In the genomic region with DNA sequence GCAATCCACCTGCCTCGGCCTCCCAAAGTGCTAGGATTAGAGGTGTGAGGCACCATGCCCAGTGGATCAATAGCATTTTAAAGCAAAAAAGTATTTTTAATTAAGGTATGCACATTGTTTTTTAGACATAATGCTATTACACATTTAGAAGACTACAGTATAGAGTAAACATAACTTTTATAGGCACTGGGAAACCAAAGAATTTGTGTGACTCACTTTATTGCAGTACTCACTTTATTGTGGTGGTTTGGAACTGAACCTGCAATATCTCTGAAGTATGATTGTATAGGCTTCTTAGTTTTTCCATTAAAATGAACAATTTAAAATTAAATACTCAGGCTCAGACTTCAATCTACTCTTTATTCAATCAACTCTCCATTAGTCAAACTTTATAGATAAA, we compare ENCODE assay signal across 21 cellular contexts. TPM values are rescaled to one million over a fixed set of nuclear protein-coding genes. Genes with fewer than 3 reads are reported as not detected.
DNase-seq lines count a peak whose midpoint lies in the region; ATAC-seq, FAIRE-seq and TF ChIP-seq lines count a peak whose summit lies in the region.
"Had no signal": no experiment of that assay in that cellular context is flagged by ENCODE, and none has a peak within 500 bp of the region (broad histone marks: within the 10 kb centered on the region; RNA-seq: fewer than 3 reads in every experiment).

No MANE protein-coding gene starts in this region.

- 10 to 82% methylated on average over 1 of the region's 1 CpG for WGBS in body of pancreas, 2 donors

- no peaks in the 10 kb centered on the region for H4K20me1 ChIP-seq in endothelial cell of umbilical vein (replicated peaks; ENCODE audit: control insufficient read depth, extremely low read depth, insufficient read depth, low read length)

- H3K4me3 Mint-ChIP-seq in activated naive CD4-positive, alpha-beta T cell treated with anti-CD3 and anti-CD28 coated beads for 36 hours: no peak overlapping the region
- no peak overlapping the region for H3K4me3 Mint-ChIP-seq in stimulated activated effector memory CD8-positive, alpha-beta T cell treated with anti-CD3 and anti-CD28 coated beads, Interleukin-12 subunit alpha, Interleukin-12 subunit beta, amount 100 ng/mL, for 72 hours
- H3K4me3 Mint-ChIP-seq in progenitor cell of endocrine pancreas (ENCODE audit: low read depth): no peak overlapping the region
- H3K4me3 Mint-ChIP-seq: CD8-positive, alpha-beta T cell; IgD-negative memory B cell had no signal

- no peaks in the 10 kb centered on the region for H3K27me3 Mint-ChIP-seq in activated naive CD4-positive, alpha-beta T cell treated with anti-CD3 and anti-CD28 coated beads for 36 hours (ENCODE audit: low read depth)
- peaks cover 25% of the 10 kb centered on the region for H3K27me3 Mint-ChIP-seq in progenitor cell of endocrine pancreas

- TF ChIP-seq CTCF in endothelial cell of umbilical vein (IDR thresholded peaks at IDR 0.05; ENCODE audit: extremely low read depth in 1 of 2, insufficient read depth in 1 of 2, low read depth in 1 of 2, low read length in 2 of 2): no peak
- no peak for TF ChIP-seq CTCF in progenitor cell of endocrine pancreas (IDR thresholded peaks at IDR 0.05; ENCODE audit: unreplicated experiment)
- no peak for TF ChIP-seq CTCF in body of pancreas (IDR thresholded peaks at IDR 0.05)

- H3K27me3 ChIP-seq in endothelial cell of umbilical vein (ENCODE audit: control insufficient read depth in 2 of 2, insufficient read depth in 2 of 2, low read length in 2 of 2): no peaks in the 10 kb centered on the region
- H3K27me3 ChIP-seq in body of pancreas: no peaks in the 10 kb centered on the region
- H3K27me3 ChIP-seq: adrenal gland, gastrocnemius medialis, Peyer's patch had no signal

- no peaks in the 10 kb centered on the region for H3K36me3 Mint-ChIP-seq in activated naive CD4-positive, alpha-beta T cell treated with anti-CD3 and anti-CD28 coated beads for 36 hours (ENCODE audit: low read depth)
- no peaks in the 10 kb centered on the region for H3K36me3 Mint-ChIP-seq in stimulated activated effector memory CD8-positive, alpha-beta T cell treated with anti-CD3 and anti-CD28 coated beads, Interleukin-12 subunit alpha, Interleukin-12 subunit beta, amount 100 ng/mL, for 72 hours
- no peaks in the 10 kb centered on the region for H3K36me3 Mint-ChIP-seq in progenitor cell of endocrine pancreas (ENCODE audit: insufficient read depth)
- H3K36me3 Mint-ChIP-seq: CD8-positive, alpha-beta T cell; IgD-negative memory B cell had no signal

- no peak overlapping the region for H3K9ac ChIP-seq in endothelial cell of umbilical vein (replicated peaks; ENCODE audit: extremely low read depth, insufficient read depth, low read length)

- H3K79me2 ChIP-seq in endothelial cell of umbilical vein (ENCODE audit: control insufficient read depth, insufficient read depth, low read length): no peaks in the 10 kb centered on the region

- no peak overlapping the region for H3K4me3 ChIP-seq in endothelial cell of umbilical vein (replicated peaks in 1 of 3; ENCODE audit: insufficient read depth in 1 of 3, low read depth in 1 of 3, low read length in 3 of 3)
- no peak overlapping the region for H3K4me3 ChIP-seq in body of pancreas
- H3K4me3 ChIP-seq: adrenal gland, gastrocnemius medialis, Peyer's patch had no signal

- POLR2A ChIA-PET in endothelial cell of umbilical vein (lab: Charles Lee): no interaction called here

- no TSS peak for BruUV-seq in endothelial cell of umbilical vein (replicated peaks; lab: Mats Ljungman, UMichigan)

- H3K4me1 Mint-ChIP-seq in activated naive CD4-positive, alpha-beta T cell treated with anti-CD3 and anti-CD28 coated beads for 36 hours (ENCODE audit: low read depth): peaks cover 47% of the 10 kb centered on the region
- peaks cover 24% of the 10 kb centered on the region for H3K4me1 Mint-ChIP-seq in stimulated activated effector memory CD8-positive, alpha-beta T cell treated with anti-CD3 and anti-CD28 coated beads, Interleukin-12 subunit alpha, Interleukin-12 subunit beta, amount 100 ng/mL, for 72 hours
- no peaks in the 10 kb centered on the region for H3K4me1 Mint-ChIP-seq in progenitor cell of endocrine pancreas (ENCODE audit: low read depth)

- DNase-seq in activated naive CD4-positive, alpha-beta T cell treated with anti-CD3 and anti-CD28 coated beads for 36 hours: no peak
- no peak for DNase-seq in activated naive CD4-positive, alpha-beta T cell treated with Interleukin-2 at 50 U/mL for 16 hours
- DNase-seq in M059J (ENCODE audit: low read depth) (peak; percentile 81), endothelial cell of umbilical vein (ENCODE audit: low read depth, low spot score) (no peak), progenitor cell of endocrine pancreas (ENCODE audit: low spot score, unreplicated experiment) (no peak), body of pancreas (no peak), NCI-H2171 treated with DMSO at 0.1 percent for 48 hours (lab: John Stamatoyannopoulos, UW) (no peak)
- no peak for DNase-seq in stimulated activated effector memory CD8-positive, alpha-beta T cell treated with anti-CD3 and anti-CD28 coated beads, Interleukin-12 subunit alpha, Interleukin-12 subunit beta, amount 100 ng/mL, for 72 hours (ENCODE audit: low spot score in 2 of 2)
- DNase-seq: activated CD4-positive, alpha-beta T cell treated with anti-CD3 and anti-CD28 coated beads, Interleukin-2, amount 50 U/mL, for 48 hours; adrenal gland; CD8-positive, alpha-beta T cell; gastrocnemius medialis; NCI-H2107; NCI-H82; Peyer's patch; stimulated activated CD4-positive, alpha-beta T cell treated with anti-CD3 and anti-CD28 coated beads, Interleukin-2, amount 100 ng/mL, for 48 hours; substantia nigra had no signal

- FAIRE-seq in endothelial cell of umbilical vein (lab: Jason Lieb, UNC): no peak
- FAIRE-seq: endometrium had no signal

- no peak overlapping the region for H2AFZ ChIP-seq in endothelial cell of umbilical vein (ENCODE audit: low read depth, low read length)

- CTCF ChIA-PET in activated naive CD4-positive, alpha-beta T cell treated with anti-CD3 and anti-CD28 coated beads for 36 hours (lab: Charles Lee): interaction anchor here (0.7 to 2.3 kb wide), 3 partner anchors 9 to 89 kb away, joined by 3 to 6 read pairs (median 5); no protein-coding TSS in a partner anchor
- CTCF ChIA-PET in endothelial cell of umbilical vein (lab: Charles Lee): interaction anchor here (0.6 to 12.3 kb wide), 3 partner anchors 10 to 88 kb away, joined by 4 to 235 read pairs (median 4); no protein-coding TSS in a partner anchor

- no peaks in the 10 kb centered on the region for H3K9me1 ChIP-seq in endothelial cell of umbilical vein (replicated peaks; ENCODE audit: control insufficient read depth, extremely low read depth, insufficient read depth, low read length)

- H3K36me3 ChIP-seq in endothelial cell of umbilical vein (ENCODE audit: control insufficient read depth in 2 of 2, extremely low read depth in 1 of 2, insufficient read depth in 2 of 2, low read length in 2 of 2) (no peaks in the 10 kb centered on the region), body of pancreas (replicated peaks in 1 of 2; ENCODE audit: insufficient read depth in 1 of 2, low read depth in 2 of 2) (no peaks in the 10 kb centered on the region)
- H3K36me3 ChIP-seq: adrenal gland, gastrocnemius medialis, Peyer's patch had no signal

- TF ChIP-seq POLR2A in endothelial cell of umbilical vein (IDR thresholded peaks at IDR 0.05; ENCODE audit: low read depth, low read length) (no peak), body of pancreas (IDR thresholded peaks at IDR 0.05) (no peak)

- ATAC-seq in stimulated activated effector memory CD8-positive, alpha-beta T cell treated with anti-CD3 and anti-CD28 coated beads, Interleukin-12 subunit alpha, Interleukin-12 subunit beta, amount 100 ng/mL, for 72 hours: peak; percentile 74
- no peak for ATAC-seq in body of pancreas
- ATAC-seq: CD8-positive, alpha-beta T cell; gastrocnemius medialis had no signal

- intact Hi-C loops in activated naive CD4-positive, alpha-beta T cell treated with anti-CD3 and anti-CD28 coated beads for 36 hours (cut with micrococcal nuclease): no loop called here
- intact Hi-C loops in endothelial cell of umbilical vein (cut with micrococcal nuclease): no loop called here
- intact Hi-C loops in body of pancreas (cut with DNase I): loop anchor here (5.0 kb wide), 2 partner anchors 85 to 140 kb away; no protein-coding TSS in a partner anchor

- H3K9me3 ChIP-seq in endothelial cell of umbilical vein (replicated peaks; ENCODE audit: control insufficient read depth, insufficient read depth, low read length): no peaks in the 10 kb centered on the region
- H3K9me3 ChIP-seq in body of pancreas: no peaks in the 10 kb centered on the region
- H3K9me3 ChIP-seq: adrenal gland, gastrocnemius medialis, Peyer's patch had no signal

- H3K9me3 Mint-ChIP-seq in activated naive CD4-positive, alpha-beta T cell treated with anti-CD3 and anti-CD28 coated beads for 36 hours: peaks cover 2% of the 10 kb centered on the region
- H3K9me3 Mint-ChIP-seq in stimulated activated effector memory CD8-positive, alpha-beta T cell treated with anti-CD3 and anti-CD28 coated beads, Interleukin-12 subunit alpha, Interleukin-12 subunit beta, amount 100 ng/mL, for 72 hours: no peaks in the 10 kb centered on the region
- no peaks in the 10 kb centered on the region for H3K9me3 Mint-ChIP-seq in progenitor cell of endocrine pancreas (ENCODE audit: low read depth)
- H3K9me3 Mint-ChIP-seq: CD8-positive, alpha-beta T cell; IgD-negative memory B cell had no signal

- H3K27ac ChIP-seq in endothelial cell of umbilical vein (ENCODE audit: insufficient read depth, low read depth, low read length) (no peak overlapping the region), body of pancreas (no peak overlapping the region)
- H3K27ac ChIP-seq: adrenal gland, gastrocnemius medialis, Peyer's patch had no signal

- H3K4me2 ChIP-seq in endothelial cell of umbilical vein (ENCODE audit: insufficient read depth, low read length): no peak overlapping the region

- no peaks in the 10 kb centered on the region for H3K4me1 ChIP-seq in endothelial cell of umbilical vein (ENCODE audit: control insufficient read depth, extremely low read depth, insufficient read depth, low read length)
- no peaks in the 10 kb centered on the region for H3K4me1 ChIP-seq in body of pancreas
- H3K4me1 ChIP-seq: adrenal gland, gastrocnemius medialis, Peyer's patch had no signal

- peak overlapping the region; percentile 22 for H3K27ac Mint-ChIP-seq in activated naive CD4-positive, alpha-beta T cell treated with anti-CD3 and anti-CD28 coated beads for 36 hours
- no peak overlapping the region for H3K27ac Mint-ChIP-seq in stimulated activated effector memory CD8-positive, alpha-beta T cell treated with anti-CD3 and anti-CD28 coated beads, Interleukin-12 subunit alpha, Interleukin-12 subunit beta, amount 100 ng/mL, for 72 hours
- no peak overlapping the region for H3K27ac Mint-ChIP-seq in progenitor cell of endocrine pancreas
- H3K27ac Mint-ChIP-seq: CD8-positive, alpha-beta T cell; IgD-negative memory B cell had no signal

- dilution Hi-C loops in endothelial cell of umbilical vein (cut with MboI; ENCODE audit: extremely low pct_ligation_motif_present, low sequenced_read_pairs): no loop called here

RNA-seq across cellular contexts. Expression of gene CD3E, which starts 17.5 kb away (rescaled TPM):
- 100 to 1,000 TPM; 377 to 415 TPM for total RNA-seq in activated naive CD4-positive, alpha-beta T cell treated with anti-CD3 and anti-CD28 coated beads for 36 hours
- total RNA-seq in M059J (2014; rRNA removed; shearing (Covaris generic)): not detected in 2 replicates
- not detected in 2 replicates for total RNA-seq in endothelial cell of umbilical vein
- polyA plus RNA-seq in endothelial cell of umbilical vein: not detected in 2 replicates
- not detected in 2 replicates for polyA plus RNA-seq in endothelial cell of umbilical vein (2011; cell fraction: cytosol; rRNA removed)
- not detected in 2 replicates for polyA plus RNA-seq in endothelial cell of umbilical vein (2011; cell fraction: nucleus; rRNA removed)
- not detected in 2 replicates for polyA plus RNA-seq in endothelial cell of umbilical vein (2012)
- not detected in 2 replicates for polyA minus RNA-seq in endothelial cell of umbilical vein
- not detected for polyA minus RNA-seq in endothelial cell of umbilical vein (2011; cell fraction: cytosol; rRNA and poly(A)+ RNA removed)
- not detected in 2 replicates for polyA minus RNA-seq in endothelial cell of umbilical vein (2011; cell fraction: nucleus; rRNA and poly(A)+ RNA removed)
- not detected in 2 replicates for total RNA-seq in progenitor cell of endocrine pancreas
- 1 to 10 TPM in 1 of 2 donors, under 1 TPM in 1; 0.99 to 3.1 TPM for total RNA-seq in body of pancreas
- total RNA-seq: cerebellum, osteocyte had no signal

RNA-seq across cellular contexts. Expression of gene MPZL2, which starts 22.9 kb away (rescaled TPM):
- 10 to 100 TPM; 25.3 to 28.4 TPM for total RNA-seq in activated naive CD4-positive, alpha-beta T cell treated with anti-CD3 and anti-CD28 coated beads for 36 hours
- 13.6 and 19.6 TPM in 2 replicates for total RNA-seq in M059J (2014; rRNA removed; shearing (Covaris generic))
- total RNA-seq in endothelial cell of umbilical vein: 37.1 and 49.5 TPM in 2 replicates
- 16.5 and 21.0 TPM in 2 replicates for polyA plus RNA-seq in endothelial cell of umbilical vein
- 18.9 and 19.6 TPM in 2 replicates for polyA plus RNA-seq in endothelial cell of umbilical vein (2011; cell fraction: cytosol; rRNA removed)
- polyA plus RNA-seq in endothelial cell of umbilical vein (2011; cell fraction: nucleus; rRNA removed): 36.2 and 38.7 TPM in 2 replicates
- polyA plus RNA-seq in endothelial cell of umbilical vein (2012): 36.1 and 42.0 TPM in 2 replicates
- polyA minus RNA-seq in endothelial cell of umbilical vein: 25.2 and 32.8 TPM in 2 replicates
- 20.5 TPM for polyA minus RNA-seq in endothelial cell of umbilical vein (2011; cell fraction: cytosol; rRNA and poly(A)+ RNA removed)
- polyA minus RNA-seq in endothelial cell of umbilical vein (2011; cell fraction: nucleus; rRNA and poly(A)+ RNA removed): 15.4 and 18.5 TPM in 2 replicates
- 22.4 and 22.9 TPM in 2 replicates for total RNA-seq in progenitor cell of endocrine pancreas
- 10 to 100 TPM; 19.7 to 48.5 TPM for total RNA-seq in body of pancreas
- total RNA-seq: osteocyte had no signal
- polyA plus RNA-seq: IgD-negative memory B cell had no signal

RNA-seq across cellular contexts. Expression of gene MPZL3, which starts 34.8 kb away (rescaled TPM):
- 10 to 100 TPM; 29.3 to 30.5 TPM for total RNA-seq in activated naive CD4-positive, alpha-beta T cell treated with anti-CD3 and anti-CD28 coated beads for 36 hours
- 5.7 and 8.7 TPM in 2 replicates for total RNA-seq in M059J (2014; rRNA removed; shearing (Covaris generic))
- total RNA-seq in endothelial cell of umbilical vein (7.0 and 7.1 TPM in 2 replicates), progenitor cell of endocrine pancreas (6.3 and 7.4 TPM in 2 replicates), body of pancreas (1 to 10 TPM; 4.0 to 8.0 TPM)
- polyA plus RNA-seq in endothelial cell of umbilical vein: 2.5 TPM in 2 replicates
- 2.2 and 2.4 TPM in 2 replicates for polyA plus RNA-seq in endothelial cell of umbilical vein (2011; cell fraction: cytosol; rRNA removed)
- polyA plus RNA-seq in endothelial cell of umbilical vein (2011; cell fraction: nucleus; rRNA removed): 2.4 and 2.6 TPM in 2 replicates
- 4.5 and 4.9 TPM in 2 replicates for polyA plus RNA-seq in endothelial cell of umbilical vein (2012)
- polyA minus RNA-seq in endothelial cell of umbilical vein: 7.3 and 10.2 TPM in 2 replicates
- 2.7 TPM for polyA minus RNA-seq in endothelial cell of umbilical vein (2011; cell fraction: cytosol; rRNA and poly(A)+ RNA removed)
- 2.0 and 2.5 TPM in 2 replicates for polyA minus RNA-seq in endothelial cell of umbilical vein (2011; cell fraction: nucleus; rRNA and poly(A)+ RNA removed)

RNA-seq across cellular contexts. Expression of gene CD3D, which starts 55.5 kb away (rescaled TPM):
- total RNA-seq in activated naive CD4-positive, alpha-beta T cell treated with anti-CD3 and anti-CD28 coated beads for 36 hours: 100 to 1,000 TPM; 259 to 285 TPM
- total RNA-seq in M059J (2014; rRNA removed; shearing (Covaris generic)): not detected in 2 replicates
- not detected in 2 replicates for total RNA-seq in endothelial cell of umbilical vein
- not detected in 2 replicates for polyA plus RNA-seq in endothelial cell of umbilical vein
- not detected in 2 replicates for polyA plus RNA-seq in endothelial cell of umbilical vein (2011; cell fraction: cytosol; rRNA removed)
- not detected in 2 replicates for polyA plus RNA-seq in endothelial cell of umbilical vein (2011; cell fraction: nucleus; rRNA removed)
- not detected in 2 replicates for polyA plus RNA-seq in endothelial cell of umbilical vein (2012)
- polyA minus RNA-seq in endothelial cell of umbilical vein: 2.2 and 3.0 TPM in 2 replicates
- polyA minus RNA-seq in endothelial cell of umbilical vein (2011; cell fraction: cytosol; rRNA and poly(A)+ RNA removed): not detected
- polyA minus RNA-seq in endothelial cell of umbilical vein (2011; cell fraction: nucleus; rRNA and poly(A)+ RNA removed): not detected in 2 replicates
- not detected in 2 replicates for total RNA-seq in progenitor cell of endocrine pancreas
- total RNA-seq in body of pancreas: 1 to 10 TPM in 1 of 2 donors, not detected in 1; 1.6 TPM
- total RNA-seq: osteocyte had no signal

RNA-seq across cellular contexts. Expression of gene CD3G, which starts 57.1 kb away (rescaled TPM):
- 100 to 1,000 TPM; 103 to 106 TPM for total RNA-seq in activated naive CD4-positive, alpha-beta T cell treated with anti-CD3 and anti-CD28 coated beads for 36 hours
- total RNA-seq in M059J (2014; rRNA removed; shearing (Covaris generic)): not detected in 2 replicates
- total RNA-seq in endothelial cell of umbilical vein (not detected in 2 replicates), progenitor cell of endocrine pancreas (not detected in 2 replicates), body of pancreas (not detected)
- not detected in 2 replicates for polyA plus RNA-seq in endothelial cell of umbilical vein
- not detected in 2 replicates for polyA plus RNA-seq in endothelial cell of umbilical vein (2011; cell fraction: cytosol; rRNA removed)
- not detected in 2 replicates for polyA plus RNA-seq in endothelial cell of umbilical vein (2011; cell fraction: nucleus; rRNA removed)
- polyA plus RNA-seq in endothelial cell of umbilical vein (2012): not detected in 2 replicates
- polyA minus RNA-seq in endothelial cell of umbilical vein: not detected in 2 replicates
- polyA minus RNA-seq in endothelial cell of umbilical vein (2011; cell fraction: cytosol; rRNA and poly(A)+ RNA removed): not detected
- polyA minus RNA-seq in endothelial cell of umbilical vein (2011; cell fraction: nucleus; rRNA and poly(A)+ RNA removed): not detected in 2 replicates
- total RNA-seq: cerebellum, osteocyte had no signal

Comparison
In these comparisons a context has a peak if more than half of its experiments do, and no peak if none do; other contexts are left out.
1. RNA of gene CD3E, which starts 17.5 kb away (total RNA-seq): 377 to 415 TPM in activated naive CD4-positive, alpha-beta T cell treated with anti-CD3 and anti-CD28 coated beads for 36 hours; 0.99 to 3.1 TPM in body of pancreas, not detected in progenitor cell of endocrine pancreas, not detected in M059J and not detected in endothelial cell of umbilical vein; every median in the first group is over 10 times any median in the second.